1 cellular context compared by ENCODE assay signal in genomic region chr1:228259951-228260350, GRCh38.
TF ChIP-seq lines count a peak whose summit lies in the region.

No MANE protein-coding gene starts in this region.

TF ChIP-seq in GM23338, 12 proteins besides CTCF, POLR2A, EP300 and RAD21 (continued from another document):
- TF ChIP-seq ZNF462 (CRISPR knock-in tag; IDR thresholded peaks at IDR 0.05) (no peak), STAT1 (IDR thresholded peaks at IDR 0.05; ENCODE audit: unreplicated experiment) (no peak), POLR2AphosphoS5 (IDR thresholded peaks at IDR 0.05; ENCODE audit: low read depth) (no peak)
